Comparison of ENCODE assay signal across 10 cellular contexts in the genomic region with DNA sequence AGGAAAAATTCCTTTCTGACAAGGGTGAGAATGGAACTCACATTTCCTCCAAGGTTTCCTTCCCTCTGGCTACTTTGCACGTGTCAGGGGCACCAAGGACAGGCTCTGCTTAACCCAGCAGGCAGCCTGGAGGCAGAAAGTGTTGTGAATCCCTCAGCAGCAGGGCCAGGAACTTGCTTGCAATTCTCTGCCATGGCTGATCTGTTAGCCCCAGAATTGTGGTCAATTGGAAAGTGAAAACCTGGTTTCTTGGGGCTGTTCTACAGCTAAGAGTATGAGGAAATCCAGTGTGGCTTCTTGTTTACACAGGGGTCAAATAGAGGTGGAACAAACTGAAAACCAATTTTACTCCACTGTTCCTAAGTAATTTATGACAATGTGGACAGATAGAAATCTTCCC. TPM values are rescaled to one million over a fixed set of nuclear protein-coding genes. Genes with fewer than 3 reads are reported as not detected.
DNase-seq lines count a peak whose midpoint lies in the region; ATAC-seq and TF ChIP-seq lines count a peak whose summit lies in the region.
"Had no signal": no experiment of that assay in that cellular context is flagged by ENCODE, and none has a peak within 500 bp of the region (broad histone marks: within the 10 kb centered on the region; RNA-seq: fewer than 3 reads in every experiment).

No MANE protein-coding gene starts in this region.

- peaks cover 6% of the 10 kb centered on the region for H3K4me1 Mint-ChIP-seq in activated CD4-positive, alpha-beta T cell treated with anti-CD3 and anti-CD28 coated beads, Interleukin-2, amount 10 ng/mL, durations not matched to agents 7 days and 5 days
- H3K4me1 Mint-ChIP-seq in activated naive CD4-positive, alpha-beta T cell treated with anti-CD3 and anti-CD28 coated beads, Interleukin-2, amount 10 ng/mL, durations not matched to agents 7 days and 5 days: no peaks in the 10 kb centered on the region
- H3K4me1 Mint-ChIP-seq: stimulated activated effector memory CD8-positive, alpha-beta T cell treated with anti-CD3 and anti-CD28 coated beads, Interleukin-12 subunit alpha, Interleukin-12 subunit beta, amount 100 ng/mL, for 72 hours had no signal

- peak overlapping the region; percentile 75 for H3K27ac ChIP-seq in VCaP

- TF ChIP-seq CTCF in AG10803 (conservative IDR thresholded peaks at IDR 0.05; ENCODE audit: low read length) (no peak), VCaP (conservative IDR thresholded peaks at IDR 0.05) (no peak)

- ATAC-seq in GM19395 (IDR thresholded peaks at IDR 0.05; ENCODE audit: unreplicated experiment) (peak; percentile 95), HG03095 (IDR thresholded peaks at IDR 0.05; ENCODE audit: unreplicated experiment) (peak; percentile 94)
- ATAC-seq: stimulated activated effector memory CD8-positive, alpha-beta T cell treated with anti-CD3 and anti-CD28 coated beads, Interleukin-12 subunit alpha, Interleukin-12 subunit beta, amount 100 ng/mL, for 72 hours had no signal

- POLR2A ChIA-PET in activated CD4-positive, alpha-beta T cell treated with anti-CD3 and anti-CD28 coated beads, Interleukin-2, amount 10 ng/mL, durations not matched to agents 7 days and 5 days (lab: Charles Lee): interaction anchor here (0.6 kb wide), 1 partner anchor 935 kb away, joined by 7 read pairs; no protein-coding TSS in a partner anchor

- H3K9me3 Mint-ChIP-seq in activated CD4-positive, alpha-beta T cell treated with anti-CD3 and anti-CD28 coated beads, Interleukin-2, amount 10 ng/mL, durations not matched to agents 7 days and 5 days: no peaks in the 10 kb centered on the region
- H3K9me3 Mint-ChIP-seq in activated naive CD4-positive, alpha-beta T cell treated with anti-CD3 and anti-CD28 coated beads, Interleukin-2, amount 10 ng/mL, durations not matched to agents 7 days and 5 days: no peaks in the 10 kb centered on the region
- H3K9me3 Mint-ChIP-seq: natural killer cell treated with Interleukin-12 subunit alpha and Interleukin-12 subunit beta and Interleukin-15 and Interleukin-18, amount 100 ng/mL, for 72 hours; stimulated activated effector memory CD8-positive, alpha-beta T cell treated with anti-CD3 and anti-CD28 coated beads, Interleukin-12 subunit alpha, Interleukin-12 subunit beta, amount 100 ng/mL, for 72 hours had no signal

- H3K4me3 ChIP-seq in AG10803 (ENCODE audit: low read length): no peak overlapping the region

- H3K27ac Mint-ChIP-seq in activated CD4-positive, alpha-beta T cell treated with anti-CD3 and anti-CD28 coated beads, Interleukin-2, amount 10 ng/mL, durations not matched to agents 7 days and 5 days: no peak overlapping the region
- no peak overlapping the region for H3K27ac Mint-ChIP-seq in activated naive CD4-positive, alpha-beta T cell treated with anti-CD3 and anti-CD28 coated beads, Interleukin-2, amount 10 ng/mL, durations not matched to agents 7 days and 5 days
- H3K27ac Mint-ChIP-seq: natural killer cell treated with Interleukin-12 subunit alpha and Interleukin-12 subunit beta and Interleukin-15 and Interleukin-18, amount 100 ng/mL, for 72 hours; stimulated activated effector memory CD8-positive, alpha-beta T cell treated with anti-CD3 and anti-CD28 coated beads, Interleukin-12 subunit alpha, Interleukin-12 subunit beta, amount 100 ng/mL, for 72 hours had no signal

- peaks cover 13% of the 10 kb centered on the region for H3K27me3 Mint-ChIP-seq in activated CD4-positive, alpha-beta T cell treated with anti-CD3 and anti-CD28 coated beads, Interleukin-2, amount 10 ng/mL, durations not matched to agents 7 days and 5 days
- H3K27me3 Mint-ChIP-seq in activated naive CD4-positive, alpha-beta T cell treated with anti-CD3 and anti-CD28 coated beads, Interleukin-2, amount 10 ng/mL, durations not matched to agents 7 days and 5 days: peaks cover 4% of the 10 kb centered on the region

- no peak overlapping the region for H3K4me3 Mint-ChIP-seq in activated CD4-positive, alpha-beta T cell treated with anti-CD3 and anti-CD28 coated beads, Interleukin-2, amount 10 ng/mL, durations not matched to agents 7 days and 5 days
- no peak overlapping the region for H3K4me3 Mint-ChIP-seq in activated naive CD4-positive, alpha-beta T cell treated with anti-CD3 and anti-CD28 coated beads, Interleukin-2, amount 10 ng/mL, durations not matched to agents 7 days and 5 days
- H3K4me3 Mint-ChIP-seq: natural killer cell treated with Interleukin-12 subunit alpha and Interleukin-12 subunit beta and Interleukin-15 and Interleukin-18, amount 100 ng/mL, for 72 hours; stimulated activated effector memory CD8-positive, alpha-beta T cell treated with anti-CD3 and anti-CD28 coated beads, Interleukin-12 subunit alpha, Interleukin-12 subunit beta, amount 100 ng/mL, for 72 hours had no signal

- CTCF ChIA-PET in activated CD4-positive, alpha-beta T cell treated with anti-CD3 and anti-CD28 coated beads, Interleukin-2, amount 10 ng/mL, durations not matched to agents 7 days and 5 days (lab: Charles Lee): no interaction called here
- CTCF ChIA-PET in activated naive CD4-positive, alpha-beta T cell treated with anti-CD3 and anti-CD28 coated beads, Interleukin-2, amount 10 ng/mL, durations not matched to agents 7 days and 5 days (lab: Charles Lee): interaction anchor here (1.5 to 2.1 kb wide), 2 partner anchors 386 to 389 kb away, joined by 3 to 9 read pairs; no protein-coding TSS in a partner anchor

- DNase-seq in AG10803 (ENCODE audit: low read depth) (peak; percentile 27), HuH-7 (ENCODE audit: low spot score) (no peak)
- DNase-seq in stimulated activated naive CD4-positive, alpha-beta T cell treated with Interleukin-2 at 50 U/mL for 16 hours (lab: John Stamatoyannopoulos, UW): no peak
- no peak for DNase-seq in activated CD4-positive, alpha-beta T cell treated with anti-CD3 and anti-CD28 coated beads, Interleukin-2, amount 10 ng/mL, durations not matched to agents 7 days and 5 days
- DNase-seq in activated naive CD4-positive, alpha-beta T cell treated with anti-CD3 and anti-CD28 coated beads, Interleukin-2, amount 10 ng/mL, durations not matched to agents 7 days and 5 days: no peak

- no peaks in the 10 kb centered on the region for H3K36me3 Mint-ChIP-seq in activated CD4-positive, alpha-beta T cell treated with anti-CD3 and anti-CD28 coated beads, Interleukin-2, amount 10 ng/mL, durations not matched to agents 7 days and 5 days (ENCODE audit: low read depth)
- H3K36me3 Mint-ChIP-seq in activated naive CD4-positive, alpha-beta T cell treated with anti-CD3 and anti-CD28 coated beads, Interleukin-2, amount 10 ng/mL, durations not matched to agents 7 days and 5 days: no peaks in the 10 kb centered on the region
- H3K36me3 Mint-ChIP-seq: natural killer cell treated with Interleukin-12 subunit alpha and Interleukin-12 subunit beta and Interleukin-15 and Interleukin-18, amount 100 ng/mL, for 72 hours; stimulated activated effector memory CD8-positive, alpha-beta T cell treated with anti-CD3 and anti-CD28 coated beads, Interleukin-12 subunit alpha, Interleukin-12 subunit beta, amount 100 ng/mL, for 72 hours had no signal

RNA-seq across cellular contexts. Expression of a gene that starts 38.3 kb away (rescaled TPM):
- total RNA-seq in activated CD4-positive, alpha-beta T cell treated with anti-CD3 and anti-CD28 coated beads, Interleukin-2, amount 10 ng/mL, durations not matched to agents 7 days and 5 days: 10 to 100 TPM; 31.8 to 35.5 TPM
